ENCODE assay signal across 11 cellular contexts in the genomic region with DNA sequence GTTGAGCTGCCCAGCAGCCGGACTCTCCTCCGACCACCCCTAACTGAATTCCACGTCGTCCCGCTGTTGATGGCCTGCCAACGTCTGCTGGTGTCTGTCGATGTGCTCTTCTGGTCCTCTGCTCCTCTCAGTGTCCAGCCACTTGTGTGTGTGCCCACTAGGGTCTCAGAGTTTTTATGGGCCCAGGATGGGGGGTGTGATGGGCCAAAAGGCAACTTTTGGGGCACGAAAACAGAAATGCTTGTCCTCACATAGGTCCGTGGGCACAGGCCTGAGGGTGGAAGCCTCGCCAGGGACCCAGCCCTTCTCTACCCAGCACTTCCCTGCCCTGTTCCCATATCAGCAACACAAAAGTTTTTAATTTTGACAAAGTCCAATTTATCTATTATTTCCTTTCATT.
"Had no signal": no experiment of that assay in that cellular context is flagged by ENCODE, and none has a peak within 500 bp of the region (broad histone marks: within the 10 kb centered on the region; RNA-seq: fewer than 3 reads in every experiment).

No MANE protein-coding gene starts in this region.

- H3K9me3 ChIP-seq: HAP-1 had no signal

- H3K27ac ChIP-seq: GM23248 had no signal

- DNase-seq: GM23248, GOT3, H7, H9, HCEC 1CT, HFFc6 had no signal

- H3K4me1 ChIP-seq: HAP-1 had no signal

- ATAC-seq: GM23338, HCT116 had no signal

- FAIRE-seq: H1, H54 had no signal

- H3K4me3 ChIP-seq: GM23248, GM23338, HAP-1 had no signal

- H3K36me3 ChIP-seq: HAP-1 had no signal
